20 cellular contexts compared by ENCODE assay signal in the genomic region with DNA sequence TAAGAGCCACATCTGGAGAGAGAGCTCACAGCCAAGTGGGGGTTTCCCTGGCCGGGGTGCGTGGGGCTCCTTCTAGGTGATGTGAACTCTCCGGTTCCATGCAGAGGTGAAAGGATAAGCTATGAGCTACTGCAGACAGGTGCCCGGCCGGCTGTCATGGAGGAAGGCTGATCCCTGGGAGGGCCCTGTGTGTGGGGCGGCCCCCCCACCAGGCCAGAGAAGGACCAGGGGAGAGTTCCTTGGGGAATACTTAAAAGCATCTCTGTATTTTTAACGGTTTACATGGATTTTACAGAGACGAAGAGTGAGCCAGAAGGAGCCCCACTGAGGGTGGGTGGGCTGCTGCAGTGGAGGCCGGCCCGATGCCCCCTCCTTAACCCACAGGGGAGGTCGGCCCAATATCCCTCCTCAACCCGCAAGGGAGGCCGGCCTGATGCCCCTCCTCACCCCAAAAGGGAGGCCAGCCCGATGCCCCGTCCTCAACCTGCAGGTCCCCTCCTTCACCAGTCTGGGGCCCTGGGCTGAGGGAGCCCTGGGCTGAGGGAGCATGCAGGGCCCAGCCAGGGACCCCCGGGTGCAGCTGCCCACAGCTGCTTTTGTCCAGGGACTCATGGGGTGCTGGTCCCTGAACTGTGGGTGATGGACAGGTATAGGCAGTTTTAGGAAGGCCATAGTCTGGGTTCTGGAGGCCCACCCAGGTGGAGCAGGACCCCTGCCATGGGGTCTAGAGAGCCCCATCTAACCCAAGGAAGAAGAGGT. TPM values are rescaled to one million over a fixed set of nuclear protein-coding genes. Genes with fewer than 3 reads are reported as not detected.
DNase-seq lines count a peak whose midpoint lies in the region; ATAC-seq, FAIRE-seq and TF ChIP-seq lines count a peak whose summit lies in the region.
"Had no signal": no experiment of that assay in that cellular context is flagged by ENCODE, and none has a peak within 500 bp of the region (broad histone marks: within the 10 kb centered on the region; RNA-seq: fewer than 3 reads in every experiment).

No MANE protein-coding gene starts in this region.

- peaks cover 0 to 50% (median 22%) of the 10 kb centered on the region in 3 donors for H3K27me3 ChIP-seq in sigmoid colon

- H3K36me3 ChIP-seq in kidney (ENCODE audit: control insufficient read depth in 1 of 2, insufficient read depth in 2 of 2, low read length in 2 of 2) (no peaks in the 10 kb centered on the region), sigmoid colon (no peaks in the 10 kb centered on the region)
- H3K36me3 ChIP-seq: BE2C had no signal

- 77 to 81% methylated on average over 16 of the region's 16 CpGs for WGBS in sigmoid colon, 2 donors

- peak; percentile 50 for ATAC-seq in GM18868 (IDR thresholded peaks at IDR 0.05; ENCODE audit: unreplicated experiment)
- ATAC-seq: A549; CD8-positive, alpha-beta T cell had no signal

- H3K36me3 Mint-ChIP-seq in CD14-positive monocyte = no peaks in the 10 kb centered on the region
- H3K36me3 Mint-ChIP-seq: CD8-positive, alpha-beta T cell had no signal

- no peak for TF ChIP-seq EP300 in sigmoid colon (IDR thresholded peaks at IDR 0.05)

- no peaks in the 10 kb centered on the region for H3K4me1 Mint-ChIP-seq in CD14-positive monocyte

- no peak for TF ChIP-seq POLR2A in sigmoid colon (IDR thresholded peaks at IDR 0.05)

- H3K4me1 ChIP-seq in kidney (ENCODE audit: control insufficient read depth in 1 of 2, insufficient read depth in 1 of 2, low read depth in 1 of 2, low read length in 2 of 2) (no peaks in the 10 kb centered on the region), sigmoid colon (no peaks in the 10 kb centered on the region)
- H3K4me1 ChIP-seq: A549, BE2C had no signal

- H3K9me3 ChIP-seq in kidney (ENCODE audit: control insufficient read depth in 1 of 2, low read length in 2 of 2) (no peaks in the 10 kb centered on the region), sigmoid colon (no peaks in the 10 kb centered on the region)
- H3K9me3 ChIP-seq: A549, BE2C had no signal

- peaks cover 4 to 21% (median 19%) of the 10 kb centered on the region in 3 donors for H3K27me3 Mint-ChIP-seq in CD14-positive monocyte (ENCODE audit: low read depth in 3 of 3)

- TF ChIP-seq CTCF in CD14-positive monocyte (IDR thresholded peaks at IDR 0.05) (no peak), kidney (IDR thresholded peaks at IDR 0.05; ENCODE audit: borderline replicate concordance, extremely low read depth, insufficient read depth) (no peak), sigmoid colon (IDR thresholded peaks at IDR 0.05) (no peak)

- DNase-seq in CD14-positive monocyte (ENCODE audit: low spot score) (peak; percentile 34), kidney (peak; percentile 64), sigmoid colon (peak; percentile 52), dermis blood vessel endothelial cell (no peak), HTR-8/SVneo (ENCODE audit: insufficient read length, low spot score) (no peak), dedifferentiated amniotic fluid mesenchymal stem cell (ENCODE audit: extremely low spot score) (no peak)
- DNase-seq: BE2C; CD8-positive, alpha-beta T cell; COR-L47; DMS153; DMS79 treated with DMSO at 0.1 percent for 48 hours; EL had no signal

- intact Hi-C loops in CD14-positive monocyte (cut with micrococcal nuclease) (loop anchor here in 1 of 2 donors (10.0 kb wide), 1 partner anchor 267 kb away; no protein-coding TSS in a partner anchor), kidney (cut with DNase I) (no loop called here), sigmoid colon (cut with DNase I) (no loop called here)

- H3K27ac ChIP-seq in kidney (ENCODE audit: low read depth in 2 of 2, low read length in 2 of 2) = no peak overlapping the region
- no peak overlapping the region for H3K27ac ChIP-seq in sigmoid colon
- H3K27ac ChIP-seq: A549, C4-2B had no signal

- no peak overlapping the region for H3K4me3 Mint-ChIP-seq in CD14-positive monocyte
- H3K4me3 Mint-ChIP-seq: CD8-positive, alpha-beta T cell; IgD-negative memory B cell had no signal

- H3K4me3 ChIP-seq in kidney (ENCODE audit: low read length in 2 of 2) = no peak overlapping the region
- H3K4me3 ChIP-seq in sigmoid colon = no peak overlapping the region
- H3K4me3 ChIP-seq: A549 had no signal

- H3K9ac ChIP-seq in kidney (ENCODE audit: low read length in 2 of 2) = no peak overlapping the region

- peaks cover 0 to 3% (median 0%) of the 10 kb centered on the region in 7 donors for H3K9me3 Mint-ChIP-seq in CD14-positive monocyte
- H3K9me3 Mint-ChIP-seq: CD8-positive, alpha-beta T cell had no signal

- FAIRE-seq in kidney (lab: Jason Lieb, UNC) = no peak
- FAIRE-seq in HTR-8/SVneo (lab: Jason Lieb, UNC) = no peak
- FAIRE-seq: A549, D721Med, G401.6, GM12891, GM19239 had no signal

- no peak overlapping the region for H3K27ac Mint-ChIP-seq in CD14-positive monocyte
- H3K27ac Mint-ChIP-seq: CD8-positive, alpha-beta T cell; IgD-negative memory B cell had no signal

RNA-seq across cellular contexts. Expression of gene MRPL36, which starts 31.9 kb away (rescaled TPM):
- polyA plus RNA-seq in CD14-positive monocyte (10 to 100 TPM; 65.9 to 81.7 TPM), kidney (ENCODE audit: insufficient read depth, low read depth, low replicate concordance) (96.7 TPM), sigmoid colon (10 to 100 TPM; 65.9 to 77.9 (median 70.9) TPM)
- total RNA-seq in kidney (29.6 TPM), sigmoid colon (10 to 100 TPM; 32.4 to 59.4 (median 49.2) TPM), dermis blood vessel endothelial cell (32.2 and 36.9 TPM in 2 replicates)

RNA-seq across cellular contexts. Expression of gene NDUFS6, which starts 33.5 kb away (rescaled TPM):
- polyA plus RNA-seq in CD14-positive monocyte = 10 to 100 TPM; 62.2 to 62.3 TPM
- total RNA-seq in kidney = 31.1 TPM
- 164 TPM for polyA plus RNA-seq in kidney (ENCODE audit: insufficient read depth, low read depth, low replicate concordance)
- total RNA-seq in sigmoid colon = 10 to 100 TPM; 34.9 to 82.6 (median 55.4) TPM
- polyA plus RNA-seq in sigmoid colon = 100 to 1,000 TPM in 2 of 3 donors, 10 to 100 TPM in 1; 94.0 to 156 (median 111) TPM
- 39.6 and 48.5 TPM in 2 replicates for total RNA-seq in dermis blood vessel endothelial cell

Comparison
In these comparisons a context has a peak if more than half of its experiments do, and no peak if none do; other contexts are left out.
1. DNase-seq: peak in CD14-positive monocyte (single experiment), kidney (single experiment) and sigmoid colon (single experiment); none in dermis blood vessel endothelial cell (single experiment), HTR-8/SVneo (single experiment) and dedifferentiated amniotic fluid mesenchymal stem cell (single experiment).